13 cellular contexts compared by ENCODE assay signal in genomic region chr11:8863838-8864237, GRCh38. TPM values are rescaled to one million over a fixed set of nuclear protein-coding genes. Genes with fewer than 3 reads are reported as not detected.
DNase-seq lines count a peak whose midpoint lies in the region; ATAC-seq and TF ChIP-seq lines count a peak whose summit lies in the region.
"Had no signal": no experiment of that assay in that cellular context is flagged by ENCODE, and none has a peak within 500 bp of the region (broad histone marks: within the 10 kb centered on the region; RNA-seq: fewer than 3 reads in every experiment).

No MANE protein-coding gene starts in this region.

- H3K27ac ChIP-seq in epithelial cell of prostate = peak overlapping the region; percentile 6
- H3K27ac ChIP-seq: BLaER1, SK-N-MC had no signal

- DNase-seq in AG20443 (ENCODE audit: low spot score) (peak; percentile 57), epithelial cell of prostate (ENCODE audit: low read depth, low spot score) (no peak), myocyte (ENCODE audit: low read depth) (peak; percentile 49), NAMALWA (ENCODE audit: low spot score) (no peak)
- DNase-seq in activated CD4-positive, alpha-beta T cell treated with anti-CD3 and anti-CD28 coated beads for 1 hour = no peak
- DNase-seq: activated CD4-positive, alpha-beta T cell treated with anti-CD3 and anti-CD28 coated beads, Interleukin-2, amount 50 U/mL, for 1 hour; activated naive CD4-positive, alpha-beta T cell had no signal

- ATAC-seq in HG02852 (IDR thresholded peaks at IDR 0.05; ENCODE audit: unreplicated experiment) (no peak), HG02938 (IDR thresholded peaks at IDR 0.05; ENCODE audit: unreplicated experiment) (no peak)
- ATAC-seq: stimulated activated effector memory CD8-positive, alpha-beta T cell treated with anti-CD3 and anti-CD28 coated beads, Interleukin-12 subunit alpha, Interleukin-12 subunit beta, amount 100 ng/mL, for 72 hours had no signal

TF ChIP-seq in PFSK-1, 5 proteins besides CTCF, POLR2A, EP300 and RAD21:
- TF ChIP-seq FOXP2 (optimal IDR thresholded peaks at IDR 0.05; ENCODE audit: borderline replicate concordance, extremely low read depth, extremely low read length, insufficient read depth) = no peak
- TF ChIP-seq REST (IDR thresholded peaks at IDR 0.05; ENCODE audit: insufficient read depth in 1 of 2, low read depth in 2 of 2, low read length in 2 of 2) = peak in 1 of 2 experiments; percentile 35; a peak in 1 of 4 replicates
- TF ChIP-seq TAF1 (IDR thresholded peaks at IDR 0.05; ENCODE audit: borderline replicate concordance, insufficient read depth, low read length) = no peak
- peak; percentile 23; the same call in 1 of the 2 replicates for TF ChIP-seq SIN3A (IDR thresholded peaks at IDR 0.05; ENCODE audit: borderline replicate concordance, insufficient read depth, low read length)
- no peak for TF ChIP-seq POLR2AphosphoS5 (IDR thresholded peaks at IDR 0.05; ENCODE audit: low read depth, low read length)

RNA-seq across cellular contexts. Expression of gene AKIP1, which starts 47.2 kb away (rescaled TPM):
- 46.3 TPM for polyA plus RNA-seq in PFSK-1 (2012; ENCODE audit: insufficient read length, low read depth)
- total RNA-seq in myocyte = 95.3 and 95.5 TPM in 2 replicates
- 104 TPM for polyA plus RNA-seq in myocyte (2012)

Comparison
In these comparisons a context has a peak if more than half of its experiments do, and no peak if none do; other contexts are left out.
1. DNase-seq: peak in AG20443 (single experiment) and myocyte (single experiment); none in epithelial cell of prostate (single experiment), NAMALWA (single experiment) and activated CD4-positive, alpha-beta T cell treated with anti-CD3 and anti-CD28 coated beads for 1 hour (single experiment).